21 cellular contexts compared by ENCODE assay signal in the genomic region with DNA sequence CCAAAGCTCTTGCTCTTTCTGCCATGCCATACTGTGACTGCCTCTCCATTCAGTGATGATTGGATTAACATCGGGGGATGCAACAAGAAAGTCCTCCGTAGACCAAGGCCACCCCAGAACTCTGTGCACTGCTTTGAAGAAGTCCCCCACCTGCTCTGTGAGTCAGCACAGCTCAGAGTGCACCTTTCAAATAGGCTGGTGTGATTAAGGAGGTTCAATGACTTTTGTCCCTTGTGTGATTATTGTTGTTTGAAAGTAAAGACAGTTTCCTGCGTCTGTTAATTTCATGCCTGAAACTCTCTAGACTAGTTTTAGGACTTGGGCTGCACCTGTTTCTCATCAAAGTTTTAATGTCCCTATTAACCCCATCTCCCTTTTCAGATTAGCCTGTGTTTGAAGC. TPM values are rescaled to one million over a fixed set of nuclear protein-coding genes. Genes with fewer than 3 reads are reported as not detected.
"Had no signal": no experiment of that assay in that cellular context is flagged by ENCODE, and none has a peak within 500 bp of the region (broad histone marks: within the 10 kb centered on the region; RNA-seq: fewer than 3 reads in every experiment).

No MANE protein-coding gene starts in this region.

- ATAC-seq: T-cell had no signal

- H3K27me3 ChIP-seq: MG63 had no signal

- DNase-seq: Karpas-422, KG1, MG63, NCI-H1092 treated with DMSO at 0.1 percent for 48 hours, NCI-H1436, NCI-H187, NCI-H2029, NCI-H2081 treated with DMSO at 0.1 percent for 48 hours, NCI-H2227 treated with DMSO at 0.1 percent for 48 hours, NCI-H524, NCI-H69, NCI-H774, Right ventricle myocardium superior, RPMI8226, SIG-M5, SK-N-SH, SW 1271, T-cell had no signal

- H3K9me3 ChIP-seq: MG63, SK-N-SH had no signal

- H3K4me3 ChIP-seq: MG63 had no signal

- H3K36me3 ChIP-seq: MG63 had no signal

RNA-seq across cellular contexts. Expression of gene DBX1, which starts 33.0 kb away (rescaled TPM):
- total RNA-seq: HT-29, NCI-H460, Right ventricle myocardium superior, SK-MEL-5, T-cell had no signal
